8 cellular contexts compared by ENCODE assay signal in genomic region chrX:44898411-44899221, GRCh38. TPM values are rescaled to one million over a fixed set of nuclear protein-coding genes. Genes with fewer than 3 reads are reported as not detected.
DNase-seq lines count a peak whose midpoint lies in the region; ATAC-seq and TF ChIP-seq lines count a peak whose summit lies in the region.

No MANE protein-coding gene starts in this region.

- peaks cover 7% of the 10 kb centered on the region for H3K9me1 ChIP-seq in IMR-90 (ENCODE audit: insufficient read depth, low read length)

- H2BK5ac ChIP-seq in IMR-90 (ENCODE audit: low read depth, low read length, poor library complexity, severe bottlenecking): no peak overlapping the region

- H3K18ac ChIP-seq in IMR-90 (ENCODE audit: low read depth, low read length): no peak overlapping the region

- H3K9ac ChIP-seq in IMR-90 (ENCODE audit: low read depth, low read length): no peak overlapping the region

- H3K4me3 ChIP-seq in IMR-90 (ENCODE audit: insufficient read depth, low read depth, low read length): no peak overlapping the region

- intact Hi-C loops in IMR-90 (cut with micrococcal nuclease): no loop called here
- intact Hi-C loops in activated CD8-positive, alpha-beta T cell treated with anti-CD3 and anti-CD28 coated beads for 36 hours (cut with micrococcal nuclease): no loop called here

- peak overlapping the region; percentile 68 for H3K27ac Mint-ChIP-seq in activated CD8-positive, alpha-beta T cell treated with anti-CD3 and anti-CD28 coated beads for 36 hours
- H3K27ac Mint-ChIP-seq in naive thymus-derived CD8-positive, alpha-beta T cell: peak overlapping the region; percentile 48 to 79 (median 73)

- 33% methylated on average over 1 of the region's 3 CpGs; no CpG with 5 or more reads in 1 of the 2 experiments for WGBS in IMR-90 (ENCODE audit: extremely low coverage in 2 of 2, insufficient read length in 1 of 2), 2 experiments

- no peak overlapping the region for H2BK15ac ChIP-seq in IMR-90 (ENCODE audit: low read depth, low read length)

- no peak overlapping the region for H4K8ac ChIP-seq in IMR-90 (ENCODE audit: low read depth in 2 of 2, low read length in 2 of 2)

- no peak for TF ChIP-seq RAD21 in IMR-90 (IDR thresholded peaks at IDR 0.05; ENCODE audit: low read length)

- no peaks in the 10 kb centered on the region for H3K9me3 ChIP-seq in IMR-90 (ENCODE audit: control insufficient read depth, insufficient read depth, low read length)

- no peaks in the 10 kb centered on the region for H3K36me3 ChIP-seq in IMR-90 (ENCODE audit: control insufficient read depth, insufficient read depth, low read length)

- H2BK20ac ChIP-seq in IMR-90 (ENCODE audit: low read depth, low read length): no peak overlapping the region

- no peaks in the 10 kb centered on the region for H3K27me3 ChIP-seq in IMR-90 (ENCODE audit: control insufficient read depth, insufficient read depth, low read length)

- no peak for TF ChIP-seq CTCF in IMR-90 (conservative IDR thresholded peaks at IDR 0.05; ENCODE audit: low read depth, low read length)
- TF ChIP-seq CTCF in activated CD8-positive, alpha-beta T cell treated with anti-CD3 and anti-CD28 coated beads for 36 hours (IDR thresholded peaks at IDR 0.05): no peak

- in situ Hi-C loops in IMR-90 (cut with MboI; ENCODE audit: low sequenced_read_pairs): no loop called here

- no peak overlapping the region for H2AFZ ChIP-seq in IMR-90 (replicated peaks; ENCODE audit: low read length, poor library complexity)

- peaks cover 8% of the 10 kb centered on the region for H3K9me3 Mint-ChIP-seq in activated CD8-positive, alpha-beta T cell treated with anti-CD3 and anti-CD28 coated beads for 36 hours
- H3K9me3 Mint-ChIP-seq in naive thymus-derived CD8-positive, alpha-beta T cell: peaks cover 0 to 62% (median 6%) of the 10 kb centered on the region in 9 donors

- peaks cover 26% of the 10 kb centered on the region for H3K36me3 Mint-ChIP-seq in activated CD8-positive, alpha-beta T cell treated with anti-CD3 and anti-CD28 coated beads for 36 hours (ENCODE audit: low read depth)
- peaks cover 2 to 28% (median 14%) of the 10 kb centered on the region in 3 donors for H3K36me3 Mint-ChIP-seq in naive thymus-derived CD8-positive, alpha-beta T cell

- no peak overlapping the region for H4K5ac ChIP-seq in IMR-90 (ENCODE audit: low read depth, low read length)

- dilution Hi-C loops in IMR-90 (cut with HindIII; ENCODE audit: low sequenced_read_pairs, unreplicated experiment): no loop called here

- no peak overlapping the region for H2BK120ac ChIP-seq in IMR-90 (ENCODE audit: low read depth, low read length)

- peak; percentile 62 for ATAC-seq in IMR-90 (ENCODE audit: low read depth)
- ATAC-seq in activated CD8-positive, alpha-beta T cell treated with anti-CD3 and anti-CD28 coated beads for 36 hours: peak; percentile 62
- ATAC-seq in naive thymus-derived CD8-positive, alpha-beta T cell: peak; percentile 48 to 53
- no peak for ATAC-seq in GM19452 (IDR thresholded peaks at IDR 0.05; ENCODE audit: unreplicated experiment)

- H4K91ac ChIP-seq in IMR-90 (ENCODE audit: insufficient read depth, low read depth, low read length): no peak overlapping the region

- CTCF ChIA-PET in IMR-90 (lab: Yijun Ruan, JAX): no interaction called here
- CTCF ChIA-PET in activated CD8-positive, alpha-beta T cell treated with anti-CD3 and anti-CD28 coated beads for 36 hours (lab: Charles Lee): interaction anchor here (1.6 kb wide), 1 partner anchor 10 kb away, joined by 4 read pairs; no protein-coding TSS in a partner anchor

- H3K27me3 Mint-ChIP-seq in activated CD8-positive, alpha-beta T cell treated with anti-CD3 and anti-CD28 coated beads for 36 hours: no peaks in the 10 kb centered on the region
- H3K27me3 Mint-ChIP-seq in naive thymus-derived CD8-positive, alpha-beta T cell: no peaks in the 10 kb centered on the region

- TF ChIP-seq POLR2A in IMR-90 (IDR thresholded peaks at IDR 0.05; ENCODE audit: low read depth, low read length): no peak

- POLR2A ChIA-PET in IMR-90 (lab: Charles Lee; ENCODE audit: unreplicated experiment): interaction anchor here (0.6 kb wide), 1 partner anchor 11 kb away, joined by 3 read pairs; no protein-coding TSS in a partner anchor
- POLR2A ChIA-PET in activated CD8-positive, alpha-beta T cell treated with anti-CD3 and anti-CD28 coated beads for 36 hours (lab: Charles Lee): interaction anchor here (0.5 to 1.4 kb wide), 3 partner anchors 11 to 151 kb away, joined by 3 to 4 read pairs (median 4); partner anchors contain the start of gene KDM6A
- POLR2A ChIA-PET in naive thymus-derived CD8-positive, alpha-beta T cell (lab: Charles Lee): interaction anchor here (0.6 to 1.5 kb wide), 3 partner anchors 11 to 28 kb away, joined by 3 to 7 read pairs (median 5); partner anchors contain the start of gene KDM6A

- no peak overlapping the region for H2AK5ac ChIP-seq in IMR-90 (ENCODE audit: low read depth, low read length)

- H3K4me3 Mint-ChIP-seq in activated CD8-positive, alpha-beta T cell treated with anti-CD3 and anti-CD28 coated beads for 36 hours: peak overlapping the region; percentile 12
- peak overlapping the region in 9 of 10 donors; percentile 39 to 81 (median 61) for H3K4me3 Mint-ChIP-seq in naive thymus-derived CD8-positive, alpha-beta T cell

- no peak overlapping the region for H2AK9ac ChIP-seq in IMR-90 (replicated peaks; ENCODE audit: low read depth, low read length, poor library complexity)

- peak; percentile 56 for DNase-seq in NCI-H345 (lab: John Stamatoyannopoulos, UW)
- no peak for DNase-seq in NCI-H345 treated with DMSO at 0.1 percent for 48 hours (lab: John Stamatoyannopoulos, UW; ENCODE audit: unreplicated experiment)
- DNase-seq in IMR-90: peak; percentile 46
- peak; percentile 44 for DNase-seq in activated CD8-positive, alpha-beta T cell treated with anti-CD3 and anti-CD28 coated beads for 36 hours
- peak in 1 of 10 donors; percentile 8 for DNase-seq in naive thymus-derived CD8-positive, alpha-beta T cell
- no peak for DNase-seq in RKO (ENCODE audit: low spot score)
- no peak for DNase-seq in iPS-NIHi11 (ENCODE audit: low spot score)

- no peak overlapping the region for H3K4ac ChIP-seq in IMR-90 (ENCODE audit: low read depth, low read length)

- H3K4me2 ChIP-seq in IMR-90 (ENCODE audit: low read depth, low read length): no peak overlapping the region

- H3K23ac ChIP-seq in IMR-90 (ENCODE audit: low read depth, low read length): no peak overlapping the region

- H3K79me1 ChIP-seq in IMR-90 (ENCODE audit: low read depth in 1 of 2, low read length in 2 of 2): peaks cover 10 to 21% of the 10 kb centered on the region in 2 experiments

- H3K14ac ChIP-seq in IMR-90 (replicated peaks; ENCODE audit: low read depth, low read length): no peak overlapping the region

- BruUV-seq in IMR-90 (replicated peaks; lab: Mats Ljungman, UMichigan): no TSS peak

- H3K27ac ChIP-seq in IMR-90 (ENCODE audit: insufficient read depth, low read length): no peak overlapping the region

- peaks cover 46% of the 10 kb centered on the region for H3K4me1 Mint-ChIP-seq in activated CD8-positive, alpha-beta T cell treated with anti-CD3 and anti-CD28 coated beads for 36 hours (ENCODE audit: low read depth)
- peaks cover 18 to 54% (median 33%) of the 10 kb centered on the region in 4 donors for H3K4me1 Mint-ChIP-seq in naive thymus-derived CD8-positive, alpha-beta T cell

- H3K4me1 ChIP-seq in IMR-90 (ENCODE audit: control insufficient read depth, insufficient read depth, low read length): peaks cover 3% of the 10 kb centered on the region

- no peak overlapping the region for H3K56ac ChIP-seq in IMR-90 (ENCODE audit: extremely low read depth, insufficient read depth, low read length)

- peaks cover 26% of the 10 kb centered on the region for H4K20me1 ChIP-seq in IMR-90 (ENCODE audit: insufficient read depth, low read length)

TF ChIP-seq in IMR-90, 13 proteins besides CTCF, POLR2A, EP300 and RAD21:
- TF ChIP-seq MAZ (IDR thresholded peaks at IDR 0.05; ENCODE audit: borderline replicate concordance, low read depth, low read length) (peak; percentile 41; the same call in 1 of the 2 replicates), MAFK (IDR thresholded peaks at IDR 0.05; ENCODE audit: low read depth, low read length) (no peak)

RNA-seq across cellular contexts. Expression of gene KDM6A, which starts 25.6 kb away (rescaled TPM):
- 24.9 and 25.3 TPM in 2 replicates for total RNA-seq in IMR-90 (2012; rRNA removed)
- 11.7 TPM in 2 replicates for polyA plus RNA-seq in IMR-90 (2012; rRNA removed)
- 1.3 and 3.2 TPM in 2 replicates for polyA plus RNA-seq in IMR-90 (2012; cell fraction: cytosol; rRNA removed)
- 10.6 and 47.0 TPM in 2 replicates for polyA plus RNA-seq in IMR-90 (2012; cell fraction: nucleus; rRNA removed; ENCODE audit: low replicate concordance)
- total RNA-seq in activated CD8-positive, alpha-beta T cell treated with anti-CD3 and anti-CD28 coated beads for 36 hours: 10 to 100 TPM; 18.9 to 21.1 TPM
- 10 to 100 TPM; 44.5 to 47.2 TPM for total RNA-seq in naive thymus-derived CD8-positive, alpha-beta T cell
- polyA plus RNA-seq in naive thymus-derived CD8-positive, alpha-beta T cell: 10 to 100 TPM; 11.5 to 17.2 (median 15.2) TPM

RNA-seq across cellular contexts. Expression of gene DUSP21, which starts 54.8 kb away (rescaled TPM):
- not detected in 2 replicates for total RNA-seq in IMR-90 (2012; rRNA removed)
- not detected in 2 replicates for polyA plus RNA-seq in IMR-90 (2012; rRNA removed)
- polyA plus RNA-seq in IMR-90 (2012; cell fraction: cytosol; rRNA removed): not detected in 2 replicates
- not detected in 2 replicates for polyA plus RNA-seq in IMR-90 (2012; cell fraction: nucleus; rRNA removed; ENCODE audit: low replicate concordance)
- total RNA-seq in activated CD8-positive, alpha-beta T cell treated with anti-CD3 and anti-CD28 coated beads for 36 hours: not detected
- total RNA-seq in naive thymus-derived CD8-positive, alpha-beta T cell: not detected
- polyA plus RNA-seq in naive thymus-derived CD8-positive, alpha-beta T cell: not detected

Comparison
In these comparisons a context has a peak if more than half of its experiments do, and no peak if none do; other contexts are left out.
1. DNase-seq: peak in NCI-H345 (single experiment), IMR-90 (single experiment) and activated CD8-positive, alpha-beta T cell treated with anti-CD3 and anti-CD28 coated beads for 36 hours (single experiment); none in NCI-H345 treated with DMSO at 0.1 percent for 48 hours (single experiment), RKO (single experiment) and iPS-NIHi11 (single experiment).